Comparison of ENCODE assay signal across 1 cellular context in genomic region chr17:42773290-42774035, GRCh38.
TF ChIP-seq lines count a peak whose summit lies in the region.

Gene VPS25, plus strand, starts transcription at chr17:42773449. Its CDS starts 27 bp downstream, at chr17:42773476.

TF ChIP-seq in HepG2, 621 proteins besides CTCF, POLR2A, EP300 and RAD21 (continued from another document and continues in another):
- TF ChIP-seq ZNF639 (CRISPR knock-in tag; conservative IDR thresholded peaks at IDR 0.05) = peak; percentile 88; the same call in 1 of the 2 replicates
- TF ChIP-seq PTBP1 (IDR thresholded peaks at IDR 0.05; ENCODE audit: low read depth, low read length, poor library complexity, severe bottlenecking) = no peak
- peak; percentile 89 for TF ChIP-seq NFKBIZ (CRISPR knock-in tag; IDR thresholded peaks at IDR 0.05)
- TF ChIP-seq AGO1 (IDR thresholded peaks at IDR 0.05; ENCODE audit: low read depth, low read length, poor library complexity, severe bottlenecking) = peak; percentile 56
- peak; percentile 76 for TF ChIP-seq PATZ1 (CRISPR knock-in tag; IDR thresholded peaks at IDR 0.05)
- TF ChIP-seq MTA1 (CRISPR knock-in tag; IDR thresholded peaks at IDR 0.05; ENCODE audit: borderline replicate concordance) = peak; percentile 40; the same call in 1 of the 2 replicates
- TF ChIP-seq AHDC1 (CRISPR knock-in tag; IDR thresholded peaks at IDR 0.05; ENCODE audit: borderline replicate concordance) = peak; percentile 54; the same call in 1 of the 2 replicates
- no peak for TF ChIP-seq ZNF510 (CRISPR knock-in tag; IDR thresholded peaks at IDR 0.05; ENCODE audit: low read depth)
- peak in 1 of 2 experiments; percentile 17; a peak in 1 of 4 replicates for TF ChIP-seq NR2F1 (CRISPR knock-in tag; IDR thresholded peaks at IDR 0.05)
- TF ChIP-seq ZNF543 (CRISPR knock-in tag; IDR thresholded peaks at IDR 0.05) = 0 out of 2 replicates have a peak, but pooled peaks have one; percentile 67
- no peak for TF ChIP-seq NFIB (CRISPR knock-in tag; IDR thresholded peaks at IDR 0.05; ENCODE audit: borderline replicate concordance)
- no peak for TF ChIP-seq MTERF4 (CRISPR knock-in tag; IDR thresholded peaks at IDR 0.05)
- TF ChIP-seq KDM6A (CRISPR knock-in tag; IDR thresholded peaks at IDR 0.05; ENCODE audit: low read depth) = no peak
- peak; percentile 95 for TF ChIP-seq HINFP (CRISPR knock-in tag; IDR thresholded peaks at IDR 0.05; ENCODE audit: low read depth)
- TF ChIP-seq CEBPB (IDR thresholded peaks at IDR 0.05; ENCODE audit: borderline replicate concordance, low read depth, low read length) = no peak
- no peak for TF ChIP-seq ZFP82 (CRISPR knock-in tag; IDR thresholded peaks at IDR 0.05; ENCODE audit: borderline replicate concordance)
- TF ChIP-seq TBP (CRISPR knock-in tag; IDR thresholded peaks at IDR 0.05) = 0 out of 2 replicates have a peak, but pooled peaks have one; percentile 56
- TF ChIP-seq TBX3 (IDR thresholded peaks at IDR 0.05; ENCODE audit: borderline replicate concordance) = no peak
- TF ChIP-seq CBFB (CRISPR knock-in tag; IDR thresholded peaks at IDR 0.05) = peak; percentile 94
- TF ChIP-seq HNRNPLL (IDR thresholded peaks at IDR 0.05; ENCODE audit: low read depth, low read length, poor library complexity, severe bottlenecking) = no peak
- TF ChIP-seq ZNF678 (CRISPR knock-in tag; IDR thresholded peaks at IDR 0.05) = peak; percentile 80; the same call in 1 of the 2 replicates
- peak; percentile 96 for TF ChIP-seq ETV5 (CRISPR knock-in tag; IDR thresholded peaks at IDR 0.05; ENCODE audit: borderline replicate concordance)
- TF ChIP-seq ZSCAN21 (CRISPR knock-in tag; IDR thresholded peaks at IDR 0.05; ENCODE audit: borderline replicate concordance) = no peak; the same call in 1 of the 2 replicates
- 0 out of 2 replicates have a peak, but pooled peaks have one; percentile 37 for TF ChIP-seq ZSCAN12 (CRISPR knock-in tag; IDR thresholded peaks at IDR 0.05)
- 0 out of 2 replicates have a peak, but pooled peaks have one; percentile 15 for TF ChIP-seq ZNF333 (CRISPR knock-in tag; IDR thresholded peaks at IDR 0.05; ENCODE audit: borderline replicate concordance)
- no peak for TF ChIP-seq HMGA1 (CRISPR knock-in tag; conservative IDR thresholded peaks at IDR 0.05)
- no peak for TF ChIP-seq PHB2 (IDR thresholded peaks at IDR 0.05; ENCODE audit: partially characterized antibody)
- 0 out of 2 replicates have a peak, but pooled peaks have one; percentile 69 for TF ChIP-seq ETS1 (CRISPR knock-in tag; IDR thresholded peaks at IDR 0.05)
- TF ChIP-seq ZNF784 (CRISPR knock-in tag; IDR thresholded peaks at IDR 0.05; ENCODE audit: borderline replicate concordance) = no peak
- TF ChIP-seq RBM22 (optimal IDR thresholded peaks at IDR 0.05; ENCODE audit: low read length) = peak; percentile 96
- TF ChIP-seq PCBP1 (IDR thresholded peaks at IDR 0.05; ENCODE audit: borderline replicate concordance, low read depth, low read length) = peak; percentile 83; the same call in 1 of the 2 replicates
- peak; percentile 43; the same call in 1 of the 2 replicates for TF ChIP-seq TFAP4 (IDR thresholded peaks at IDR 0.05; ENCODE audit: borderline replicate concordance, low read depth)
- TF ChIP-seq SMAD9 (CRISPR knock-in tag; IDR thresholded peaks at IDR 0.05) = peak; percentile 73; the same call in 1 of the 2 replicates
- TF ChIP-seq ZNF567 (CRISPR knock-in tag; IDR thresholded peaks at IDR 0.05; ENCODE audit: borderline replicate concordance) = no peak; the same call in 1 of the 2 replicates
- TF ChIP-seq JUNB (CRISPR knock-in tag; IDR thresholded peaks at IDR 0.05; ENCODE audit: borderline replicate concordance) = no peak
- peak; percentile 74 for TF ChIP-seq ZNF12 (CRISPR knock-in tag; IDR thresholded peaks at IDR 0.05)
- no peak for TF ChIP-seq MTA3 (CRISPR knock-in tag; IDR thresholded peaks at IDR 0.05)
- TF ChIP-seq EZH2 (conservative IDR thresholded peaks at IDR 0.05; ENCODE audit: low read depth, low read length) = no peak
- peak; percentile 98 for TF ChIP-seq ELF1 (CRISPR knock-in tag; IDR thresholded peaks at IDR 0.05)
- TF ChIP-seq ZNF225 (CRISPR knock-in tag; IDR thresholded peaks at IDR 0.05) = peak; percentile 91
